Comparison of ENCODE assay signal across 29 cellular contexts in the genomic region with DNA sequence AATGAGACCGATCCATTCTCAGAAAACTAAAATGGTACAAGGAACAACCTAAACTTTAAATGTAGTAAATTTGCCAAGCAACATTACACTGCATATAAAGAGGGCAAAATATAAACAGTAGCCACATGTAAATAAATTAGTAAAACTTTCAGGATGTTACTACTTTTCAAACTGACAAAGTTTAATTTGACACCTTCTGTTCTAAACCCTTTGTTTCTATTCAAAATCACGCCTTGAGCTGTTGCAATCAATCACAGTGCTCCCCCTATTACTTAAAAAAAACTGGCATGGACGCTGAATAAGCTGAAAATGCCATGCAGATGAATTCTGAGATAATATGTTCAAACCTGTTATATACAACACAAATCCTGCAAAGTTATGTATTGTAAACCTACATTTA.
A peak's percentile ranks its signal among the peaks of the same experiment; 100 is the strongest.
DNase-seq lines count a peak whose midpoint lies in the region; ATAC-seq and TF ChIP-seq lines count a peak whose summit lies in the region.
"Had no signal": no experiment of that assay in that cellular context is flagged by ENCODE, and none has a peak within 500 bp of the region (broad histone marks: within the 10 kb centered on the region; RNA-seq: fewer than 3 reads in every experiment).

No MANE protein-coding gene starts in this region.

- TF ChIP-seq POLR2A in tibial nerve (IDR thresholded peaks at IDR 0.05), result no peak

- POLR2A ChIA-PET in activated CD4-positive, alpha-beta T cell treated with anti-CD3 and anti-CD28 coated beads, Interleukin-2, amount 10 ng/mL, durations not matched to agents 7 days and 5 days (lab: Charles Lee), result no interaction called here

- H3K9me3 Mint-ChIP-seq in activated CD4-positive, alpha-beta T cell treated with anti-CD3 and anti-CD28 coated beads, Interleukin-2, amount 10 ng/mL, durations not matched to agents 7 days and 5 days, result no peaks in the 10 kb centered on the region
- no peaks in the 10 kb centered on the region for H3K9me3 Mint-ChIP-seq in GM23338
- H3K9me3 Mint-ChIP-seq in activated T-helper 1 cell treated with anti-CD3 and anti-CD28 coated beads, Interleukin-12 subunit alpha, Interleukin-12 subunit beta, Interleukin-2, Interleukin-4 antibody, amounts not matched to agents 30 ng/mL and 10 ng/mL and 1 ng/mL, durations not matched to agents 14 hours and 24 hours and 36 hours, result no peaks in the 10 kb centered on the region
- H3K9me3 Mint-ChIP-seq: activated naive CD4-positive, alpha-beta T cell treated with anti-CD3 and anti-CD28 coated beads, Interleukin-2, amount 50 U/mL, for 72 hours; CD14-positive monocyte had no signal

- no peak for TF ChIP-seq EP300 in tibial nerve (IDR thresholded peaks at IDR 0.05)

- H3K4me3 Mint-ChIP-seq in activated CD4-positive, alpha-beta T cell treated with anti-CD3 and anti-CD28 coated beads, Interleukin-2, amount 10 ng/mL, durations not matched to agents 7 days and 5 days, result no peak overlapping the region
- no peak overlapping the region for H3K4me3 Mint-ChIP-seq in GM23338
- H3K4me3 Mint-ChIP-seq in activated T-helper 1 cell treated with anti-CD3 and anti-CD28 coated beads, Interleukin-12 subunit alpha, Interleukin-12 subunit beta, Interleukin-2, Interleukin-4 antibody, amounts not matched to agents 30 ng/mL and 10 ng/mL and 1 ng/mL, durations not matched to agents 14 hours and 24 hours and 36 hours, result no peak overlapping the region
- H3K4me3 Mint-ChIP-seq: CD14-positive monocyte, HFFc6 had no signal

- TF ChIP-seq CTCF in GM23338 (conservative IDR thresholded peaks at IDR 0.05; ENCODE audit: low read depth in 2 of 2), result no peak
- TF ChIP-seq CTCF in tibial nerve (IDR thresholded peaks at IDR 0.05), result no peak

- peaks cover 40% of the 10 kb centered on the region for H3K4me1 Mint-ChIP-seq in activated CD4-positive, alpha-beta T cell treated with anti-CD3 and anti-CD28 coated beads, Interleukin-2, amount 10 ng/mL, durations not matched to agents 7 days and 5 days
- H3K4me1 Mint-ChIP-seq in GM23338, result peaks cover 56% of the 10 kb centered on the region
- H3K4me1 Mint-ChIP-seq in activated T-helper 1 cell treated with anti-CD3 and anti-CD28 coated beads, Interleukin-12 subunit alpha, Interleukin-12 subunit beta, Interleukin-2, Interleukin-4 antibody, amounts not matched to agents 30 ng/mL and 10 ng/mL and 1 ng/mL, durations not matched to agents 14 hours and 24 hours and 36 hours (ENCODE audit: low read depth), result peaks cover 56% of the 10 kb centered on the region
- H3K4me1 Mint-ChIP-seq: CD14-positive monocyte had no signal

- no peaks in the 10 kb centered on the region for H3F3A ChIP-seq in GM23338 (replicated peaks; ENCODE audit: low read depth)

- H4K20me1 ChIP-seq in GM23338 (replicated peaks; ENCODE audit: insufficient read depth), result no peaks in the 10 kb centered on the region

- no peaks in the 10 kb centered on the region for H3K36me3 ChIP-seq in GM23338 (ENCODE audit: insufficient read depth)
- no peaks in the 10 kb centered on the region for H3K36me3 ChIP-seq in iPS-20b (ENCODE audit: insufficient read depth, low read depth, low read length)
- peaks cover 0 to 13% (median 0%) of the 10 kb centered on the region in 3 donors for H3K36me3 ChIP-seq in tibial nerve

- H3K27me3 ChIP-seq in GM23338 (ENCODE audit: insufficient read depth) (no peaks in the 10 kb centered on the region), iPS-20b (ENCODE audit: insufficient read depth, low read length) (no peaks in the 10 kb centered on the region), tibial nerve (no peaks in the 10 kb centered on the region)
- H3K27me3 ChIP-seq: tibial artery had no signal

- H3K27me3 Mint-ChIP-seq in activated CD4-positive, alpha-beta T cell treated with anti-CD3 and anti-CD28 coated beads, Interleukin-2, amount 10 ng/mL, durations not matched to agents 7 days and 5 days, result no peaks in the 10 kb centered on the region
- no peaks in the 10 kb centered on the region for H3K27me3 Mint-ChIP-seq in GM23338 (ENCODE audit: insufficient read depth, low read depth, poor library complexity)
- H3K27me3 Mint-ChIP-seq in activated T-helper 1 cell treated with anti-CD3 and anti-CD28 coated beads, Interleukin-12 subunit alpha, Interleukin-12 subunit beta, Interleukin-2, Interleukin-4 antibody, amounts not matched to agents 30 ng/mL and 10 ng/mL and 1 ng/mL, durations not matched to agents 14 hours and 24 hours and 36 hours (ENCODE audit: insufficient read depth), result no peaks in the 10 kb centered on the region

- no peaks in the 10 kb centered on the region for H3K9me2 ChIP-seq in GM23338 (ENCODE audit: insufficient read depth)

- H3K27ac ChIP-seq in GM23338 (ENCODE audit: low read depth), result 0 out of 2 replicates have a peak overlapping the region, but pooled peaks have one; percentile 7
- peak overlapping the region; percentile 63 for H3K27ac ChIP-seq in iPS-20b (ENCODE audit: low read length)
- H3K27ac ChIP-seq in tibial nerve, result no peak overlapping the region
- H3K27ac ChIP-seq: epithelial cell of prostate, GM23248, psoas muscle, SK-N-MC, tibial artery had no signal

- 0 out of 2 replicates have a peak overlapping the region, but pooled peaks have one; percentile 1 for H3K9ac ChIP-seq in iPS-20b (ENCODE audit: low read depth, low read length)
- H3K9ac ChIP-seq: GM23248 had no signal

- CTCF ChIA-PET in activated CD4-positive, alpha-beta T cell treated with anti-CD3 and anti-CD28 coated beads, Interleukin-2, amount 10 ng/mL, durations not matched to agents 7 days and 5 days (lab: Charles Lee), result no interaction called here

- peak overlapping the region; percentile 13 for H3K27ac Mint-ChIP-seq in activated CD4-positive, alpha-beta T cell treated with anti-CD3 and anti-CD28 coated beads, Interleukin-2, amount 10 ng/mL, durations not matched to agents 7 days and 5 days
- peak overlapping the region; percentile 91 for H3K27ac Mint-ChIP-seq in GM23338
- peak overlapping the region; percentile 44 for H3K27ac Mint-ChIP-seq in activated T-helper 1 cell treated with anti-CD3 and anti-CD28 coated beads, Interleukin-12 subunit alpha, Interleukin-12 subunit beta, Interleukin-2, Interleukin-4 antibody, amounts not matched to agents 30 ng/mL and 10 ng/mL and 1 ng/mL, durations not matched to agents 14 hours and 24 hours and 36 hours
- H3K27ac Mint-ChIP-seq: CD14-positive monocyte, HFFc6 had no signal

- 74 to 80% methylated on average over 3 of the region's 3 CpGs for WGBS in tibial nerve, 2 donors

- H3K79me2 ChIP-seq in GM23338 (replicated peaks; ENCODE audit: insufficient read depth), result no peaks in the 10 kb centered on the region

- ATAC-seq in GM23338, result no peak
- ATAC-seq: activated CD4-positive, CD25-positive, alpha-beta regulatory T cell treated with anti-CD3 and anti-CD28 coated beads, Interleukin-2, amount 50 U/mL, for 24 hours; activated naive CD4-positive, alpha-beta T cell treated with anti-CD3 and anti-CD28 coated beads, Interleukin-2, amount 50 U/mL, for 72 hours; K562; left lobe of liver; psoas muscle; sciatic nerve had no signal

- H2AFZ ChIP-seq in GM23338, result no peak overlapping the region
- H2AFZ ChIP-seq: GM23248 had no signal

- H3K4me3 ChIP-seq in GM23338, result no peak overlapping the region
- no peak overlapping the region for H3K4me3 ChIP-seq in iPS-20b (ENCODE audit: low read length)
- no peak overlapping the region for H3K4me3 ChIP-seq in tibial nerve
- H3K4me3 ChIP-seq: GM23248, K562, psoas muscle, SK-N-MC, tibial artery had no signal

- H3K9me3 ChIP-seq in iPS-20b (ENCODE audit: insufficient read depth, low read depth, low read length) (no peaks in the 10 kb centered on the region), tibial nerve (no peaks in the 10 kb centered on the region)
- H3K9me3 ChIP-seq: psoas muscle, tibial artery had no signal

- H3K4me2 ChIP-seq in GM23338, result no peak overlapping the region

- peaks cover 64% of the 10 kb centered on the region for H3K36me3 Mint-ChIP-seq in activated CD4-positive, alpha-beta T cell treated with anti-CD3 and anti-CD28 coated beads, Interleukin-2, amount 10 ng/mL, durations not matched to agents 7 days and 5 days (ENCODE audit: low read depth)
- H3K36me3 Mint-ChIP-seq in GM23338 (ENCODE audit: low read depth), result 0 out of 3 replicates have a peak, but pooled peaks cover 4% of the 10 kb centered on the region
- H3K36me3 Mint-ChIP-seq in activated T-helper 1 cell treated with anti-CD3 and anti-CD28 coated beads, Interleukin-12 subunit alpha, Interleukin-12 subunit beta, Interleukin-2, Interleukin-4 antibody, amounts not matched to agents 30 ng/mL and 10 ng/mL and 1 ng/mL, durations not matched to agents 14 hours and 24 hours and 36 hours (ENCODE audit: low read depth), result peaks cover 70% of the 10 kb centered on the region

- peaks cover 36% of the 10 kb centered on the region for H3K4me1 ChIP-seq in GM23338 (ENCODE audit: insufficient read depth)
- H3K4me1 ChIP-seq in iPS-20b (ENCODE audit: insufficient read depth, low read length), result peaks cover 21% of the 10 kb centered on the region; the same call in 1 of the 2 replicates
- peaks cover 0 to 31% (median 3%) of the 10 kb centered on the region in 4 donors for H3K4me1 ChIP-seq in tibial nerve
- H3K4me1 ChIP-seq: psoas muscle had no signal

- DNase-seq in activated CD4-positive, alpha-beta T cell treated with anti-CD3 and anti-CD28 coated beads, Interleukin-2, amount 10 ng/mL, durations not matched to agents 7 days and 5 days, result no peak
- no peak for DNase-seq in activated CD4-positive, alpha-beta T cell treated with anti-CD3 and anti-CD28 coated beads for 48 hours
- DNase-seq in GM23338 (ENCODE audit: low spot score), result no peak
- DNase-seq in activated T-helper 1 cell treated with anti-CD3 and anti-CD28 coated beads, Interleukin-12 subunit alpha, Interleukin-12 subunit beta, Interleukin-2, Interleukin-4 antibody, amounts not matched to agents 30 ng/mL and 10 ng/mL and 1 ng/mL, durations not matched to agents 14 hours and 24 hours and 36 hours (ENCODE audit: low spot score), result no peak
- DNase-seq in GM03348 (ENCODE audit: low spot score), result no peak
- no peak for DNase-seq in germinal center (ENCODE audit: low spot score)
- DNase-seq in tibial nerve (ENCODE audit: low spot score in 2 of 2), result no peak
- DNase-seq: activated T-cell treated with anti-CD3 and anti-CD28 coated beads, Interleukin-2, amount 50 U/mL, for 1 hour; aorta; effector CD4-positive, alpha-beta T cell; GM23248; HFFc6; NCI-H1048; NCI-H187 treated with DMSO at 0.1 percent for 48 hours; NCI-H2171; NCI-H510A; nucleus accumbens; psoas muscle; T-helper 2 cell; tibial artery had no signal

- intact Hi-C loops in activated T-helper 1 cell treated with anti-CD3 and anti-CD28 coated beads, Interleukin-12 subunit alpha, Interleukin-12 subunit beta, Interleukin-2, Interleukin-4 antibody, amounts not matched to agents 30 ng/mL and 10 ng/mL and 1 ng/mL, durations not matched to agents 14 hours and 24 hours and 36 hours (cut with micrococcal nuclease), result loop anchor here (5.0 kb wide), 1 partner anchor 631 kb away; no protein-coding TSS in a partner anchor

TF ChIP-seq in GM23338, 12 proteins besides CTCF, POLR2A, EP300 and RAD21 (continues in another document):
- TF ChIP-seq ZNF331 (CRISPR knock-in tag; IDR thresholded peaks at IDR 0.05; ENCODE audit: low read depth), result no peak
- TF ChIP-seq ZNF114 (CRISPR knock-in tag; IDR thresholded peaks at IDR 0.05), result no peak

Comparison
In these comparisons a context has a peak if more than half of its experiments do, and no peak if none do; other contexts are left out.
1. H3K27ac Mint-ChIP-seq: peak in every context shown above with its lines; median percentile 91 in GM23338; 44 in activated T-helper 1 cell treated with anti-CD3 and anti-CD28 coated beads, Interleukin-12 subunit alpha, Interleukin-12 subunit beta, Interleukin-2, Interleukin-4 antibody, amounts not matched to agents 30 ng/mL and 10 ng/mL and 1 ng/mL, durations not matched to agents 14 hours and 24 hours and 36 hours; 13 in activated CD4-positive, alpha-beta T cell treated with anti-CD3 and anti-CD28 coated beads, Interleukin-2, amount 10 ng/mL, durations not matched to agents 7 days and 5 days.
2. H3K27ac ChIP-seq: peak in GM23338 (single experiment) and iPS-20b (single experiment); none in tibial nerve (0 of 4).